8 cellular contexts compared by ENCODE assay signal in genomic region chr2:71000780-71001591, GRCh38. TPM values are rescaled to one million over a fixed set of nuclear protein-coding genes. Genes with fewer than 3 reads are reported as not detected.
DNase-seq lines count a peak whose midpoint lies in the region; ATAC-seq and TF ChIP-seq lines count a peak whose summit lies in the region.

No MANE protein-coding gene starts in this region.

- H3K4me3 ChIP-seq in GM08714 (ENCODE audit: low read length): peak overlapping the region; percentile 35; the same call in 1 of the 2 replicates
- no peak overlapping the region for H3K4me3 ChIP-seq in GM23338
- peak overlapping the region in 10 of 12 donors; percentile 11 to 50 (median 27) for H3K4me3 ChIP-seq in heart left ventricle
- H3K4me3 ChIP-seq in prostate gland: no peak overlapping the region
- H3K4me3 ChIP-seq in uterus: no peak overlapping the region

- H3K27ac ChIP-seq in GM23338 (ENCODE audit: low read depth) (no peak overlapping the region), heart left ventricle (no peak overlapping the region), prostate gland (no peak overlapping the region), uterus (no peak overlapping the region)

- in situ Hi-C loops in SK-MEL-5 (cut with HindIII; ENCODE audit: low pct_unique_long_range_greater_than_20kb, low sequenced_read_pairs): no loop called here

- peak overlapping the region; percentile 73; the same call in 1 of the 2 replicates for H3K4me2 ChIP-seq in GM23338

- TF ChIP-seq CTCF in GM23338 (conservative IDR thresholded peaks at IDR 0.05; ENCODE audit: low read depth in 2 of 2): peak; percentile 92
- TF ChIP-seq CTCF in heart left ventricle (IDR thresholded peaks at IDR 0.05): peak; percentile 86 to 98 (median 92)
- TF ChIP-seq CTCF in prostate gland (IDR thresholded peaks at IDR 0.05): peak; percentile 69 to 77 (median 74)
- TF ChIP-seq CTCF in uterus (IDR thresholded peaks at IDR 0.05): peak; percentile 70 to 89 (median 78)

- H3K4me3 Mint-ChIP-seq in GM23338: peak overlapping the region; percentile 67

- no peaks in the 10 kb centered on the region for H3K36me3 Mint-ChIP-seq in GM23338 (ENCODE audit: low read depth)

- H3K9me3 Mint-ChIP-seq in GM23338: no peaks in the 10 kb centered on the region

- TF ChIP-seq POLR2A in heart left ventricle (IDR thresholded peaks at IDR 0.05) (no peak), prostate gland (IDR thresholded peaks at IDR 0.05) (no peak), uterus (IDR thresholded peaks at IDR 0.05) (no peak)

- no peak overlapping the region for H3K27ac Mint-ChIP-seq in GM23338

- no peaks in the 10 kb centered on the region for H3K79me2 ChIP-seq in GM23338 (replicated peaks; ENCODE audit: insufficient read depth)

- H3K27me3 ChIP-seq in GM23338 (ENCODE audit: insufficient read depth): peaks cover 9% of the 10 kb centered on the region; the same call in 1 of the 2 replicates
- no peaks in the 10 kb centered on the region for H3K27me3 ChIP-seq in heart left ventricle
- H3K27me3 ChIP-seq in prostate gland (replicated peaks; ENCODE audit: insufficient read depth): no peaks in the 10 kb centered on the region
- no peaks in the 10 kb centered on the region for H3K27me3 ChIP-seq in uterus

- peaks cover 16% of the 10 kb centered on the region for H3K4me1 Mint-ChIP-seq in GM23338

- H2AFZ ChIP-seq in GM23338: peak overlapping the region; percentile 100

- ATAC-seq in GM23338: peak; percentile 80
- peak; percentile 43 to 85 (median 83) for ATAC-seq in heart left ventricle

- H3F3A ChIP-seq in GM23338 (replicated peaks; ENCODE audit: low read depth): no peaks in the 10 kb centered on the region

- H3K27me3 Mint-ChIP-seq in GM23338 (ENCODE audit: insufficient read depth, low read depth, poor library complexity): peaks cover 31% of the 10 kb centered on the region

- H3K9me2 ChIP-seq in GM23338 (ENCODE audit: insufficient read depth): peaks cover 7% of the 10 kb centered on the region; the same call in 1 of the 2 replicates

- H3K4me1 ChIP-seq in GM23338 (ENCODE audit: insufficient read depth): peaks cover 8% of the 10 kb centered on the region; the same call in 1 of the 2 replicates
- H3K4me1 ChIP-seq in heart left ventricle: peaks cover 0 to 9% (median 3%) of the 10 kb centered on the region in 12 donors
- H3K4me1 ChIP-seq in prostate gland (replicated peaks): no peaks in the 10 kb centered on the region
- H3K4me1 ChIP-seq in uterus: no peaks in the 10 kb centered on the region

- WGBS in heart left ventricle, 4 donors: 18 to 26% (median 25%) methylated on average over 17 to 21 of the region's 21 CpGs
- 27% methylated on average over 21 of the region's 21 CpGs for WGBS in prostate gland

- DNase-seq in GM23338 (ENCODE audit: low spot score) (peak; percentile 76), LHCN-M2 (ENCODE audit: low read depth) (peak; percentile 37), SK-MEL-5 (ENCODE audit: low read depth, low spot score) (peak; percentile 78), heart left ventricle (peak; percentile 64 to 85 (median 76)), prostate gland (ENCODE audit: low spot score) (peak; percentile 36), uterus (peak; percentile 58 to 69)
- peak; percentile 82 for DNase-seq in activated naive CD4-positive, alpha-beta T cell treated with Interleukin-2 at 50 U/mL for 16 hours

- H3K9me3 ChIP-seq in heart left ventricle: no peaks in the 10 kb centered on the region
- H3K9me3 ChIP-seq in prostate gland: no peaks in the 10 kb centered on the region
- no peaks in the 10 kb centered on the region for H3K9me3 ChIP-seq in uterus

- H3K36me3 ChIP-seq in GM23338 (ENCODE audit: insufficient read depth) (no peaks in the 10 kb centered on the region), heart left ventricle (no peaks in the 10 kb centered on the region), prostate gland (no peaks in the 10 kb centered on the region), uterus (no peaks in the 10 kb centered on the region)

- intact Hi-C loops in heart left ventricle (cut with DNase I): loop anchor here in 1 of 10 donors (2.0 kb wide), 1 partner anchor 36 kb away; no protein-coding TSS in a partner anchor
- intact Hi-C loops in prostate gland (cut with DNase I): no loop called here
- intact Hi-C loops in uterus (cut with DNase I; ENCODE audit: low total_unique reads): no loop called here

- no peaks in the 10 kb centered on the region for H4K20me1 ChIP-seq in GM23338 (replicated peaks; ENCODE audit: insufficient read depth)

TF ChIP-seq in GM23338, 12 proteins besides CTCF, POLR2A, EP300 and RAD21:
- TF ChIP-seq CREB1 (CRISPR knock-in tag; IDR thresholded peaks at IDR 0.05; ENCODE audit: low read depth) (no peak), EZH2phosphoT487 (IDR thresholded peaks at IDR 0.05; ENCODE audit: unreplicated experiment) (no peak), EZH2 (IDR thresholded peaks at IDR 0.05; ENCODE audit: low read depth, unreplicated experiment) (no peak), POLR2AphosphoS5 (IDR thresholded peaks at IDR 0.05; ENCODE audit: low read depth) (peak; percentile 48; the same call in 1 of the 2 replicates), STAT1 (IDR thresholded peaks at IDR 0.05; ENCODE audit: unreplicated experiment) (no peak)
- TF ChIP-seq, protein P1, sequence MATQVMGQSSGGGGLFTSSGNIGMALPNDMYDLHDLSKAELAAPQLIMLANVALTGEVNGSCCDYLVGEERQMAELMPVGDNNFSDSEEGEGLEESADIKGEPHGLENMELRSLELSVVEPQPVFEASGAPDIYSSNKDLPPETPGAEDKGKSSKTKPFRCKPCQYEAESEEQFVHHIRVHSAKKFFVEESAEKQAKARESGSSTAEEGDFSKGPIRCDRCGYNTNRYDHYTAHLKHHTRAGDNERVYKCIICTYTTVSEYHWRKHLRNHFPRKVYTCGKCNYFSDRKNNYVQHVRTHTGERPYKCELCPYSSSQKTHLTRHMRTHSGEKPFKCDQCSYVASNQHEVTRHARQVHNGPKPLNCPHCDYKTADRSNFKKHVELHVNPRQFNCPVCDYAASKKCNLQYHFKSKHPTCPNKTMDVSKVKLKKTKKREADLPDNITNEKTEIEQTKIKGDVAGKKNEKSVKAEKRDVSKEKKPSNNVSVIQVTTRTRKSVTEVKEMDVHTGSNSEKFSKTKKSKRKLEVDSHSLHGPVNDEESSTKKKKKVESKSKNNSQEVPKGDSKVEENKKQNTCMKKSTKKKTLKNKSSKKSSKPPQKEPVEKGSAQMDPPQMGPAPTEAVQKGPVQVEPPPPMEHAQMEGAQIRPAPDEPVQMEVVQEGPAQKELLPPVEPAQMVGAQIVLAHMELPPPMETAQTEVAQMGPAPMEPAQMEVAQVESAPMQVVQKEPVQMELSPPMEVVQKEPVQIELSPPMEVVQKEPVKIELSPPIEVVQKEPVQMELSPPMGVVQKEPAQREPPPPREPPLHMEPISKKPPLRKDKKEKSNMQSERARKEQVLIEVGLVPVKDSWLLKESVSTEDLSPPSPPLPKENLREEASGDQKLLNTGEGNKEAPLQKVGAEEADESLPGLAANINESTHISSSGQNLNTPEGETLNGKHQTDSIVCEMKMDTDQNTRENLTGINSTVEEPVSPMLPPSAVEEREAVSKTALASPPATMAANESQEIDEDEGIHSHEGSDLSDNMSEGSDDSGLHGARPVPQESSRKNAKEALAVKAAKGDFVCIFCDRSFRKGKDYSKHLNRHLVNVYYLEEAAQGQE (IDR thresholded peaks at IDR 0.05; ENCODE audit: unreplicated experiment): no peak
- TF ChIP-seq, protein P2, sequence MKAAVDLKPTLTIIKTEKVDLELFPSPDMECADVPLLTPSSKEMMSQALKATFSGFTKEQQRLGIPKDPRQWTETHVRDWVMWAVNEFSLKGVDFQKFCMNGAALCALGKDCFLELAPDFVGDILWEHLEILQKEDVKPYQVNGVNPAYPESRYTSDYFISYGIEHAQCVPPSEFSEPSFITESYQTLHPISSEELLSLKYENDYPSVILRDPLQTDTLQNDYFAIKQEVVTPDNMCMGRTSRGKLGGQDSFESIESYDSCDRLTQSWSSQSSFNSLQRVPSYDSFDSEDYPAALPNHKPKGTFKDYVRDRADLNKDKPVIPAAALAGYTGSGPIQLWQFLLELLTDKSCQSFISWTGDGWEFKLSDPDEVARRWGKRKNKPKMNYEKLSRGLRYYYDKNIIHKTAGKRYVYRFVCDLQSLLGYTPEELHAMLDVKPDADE (IDR thresholded peaks at IDR 0.05): 0 out of 2 replicates have a peak, but pooled peaks have one; percentile 34
TF ChIP-seq in GM23338: peak in this region for 2.

RNA-seq across cellular contexts. Expression of gene TEX261, which starts 6.3 kb away (rescaled TPM):
- 17.5 and 22.8 TPM in 2 replicates for total RNA-seq in GM23338 (2014; rRNA removed; shearing (Covaris generic))
- polyA plus RNA-seq in GM23338 (2016; fragmentation: Nextera tagmentation; extraction: Ambion mirVana): 5.7 and 6.0 TPM in 2 replicates
- 61.9 and 76.6 TPM in 2 replicates for total RNA-seq in LHCN-M2 (2014; rRNA removed)
- polyA plus RNA-seq in LHCN-M2 (2012): 57.5 TPM
- 55.3 and 59.5 TPM in 2 replicates for total RNA-seq in SK-MEL-5 (2014; rRNA removed; shearing (Covaris generic))
- 114 and 117 TPM in 2 replicates for polyA plus RNA-seq in SK-MEL-5 (2015; cell fraction: cytosol; rRNA removed)
- polyA plus RNA-seq in SK-MEL-5 (2015; cell fraction: nucleus; rRNA removed): 64.8 and 135 TPM in 2 replicates
- 10 to 100 TPM; 32.1 to 54.4 (median 50.4) TPM for total RNA-seq in heart left ventricle
- polyA plus RNA-seq in heart left ventricle: 10 to 100 TPM; 29.2 to 69.3 TPM
- total RNA-seq in prostate gland: 10 to 100 TPM; 41.4 to 45.2 TPM
- 10 to 100 TPM; 10.2 to 81.8 (median 53.7) TPM for total RNA-seq in uterus

RNA-seq across cellular contexts. Expression of gene ANKRD53, which starts 22.6 kb away (rescaled TPM):
- total RNA-seq in GM23338 (2014; rRNA removed; shearing (Covaris generic)): 0.73 and 1.3 TPM in 2 replicates
- polyA plus RNA-seq in GM23338 (2016; fragmentation: Nextera tagmentation; extraction: Ambion mirVana): 0.32 and 0.59 TPM in 2 replicates
- total RNA-seq in LHCN-M2 (2014; rRNA removed): 0.11 and 0.83 TPM in 2 replicates
- polyA plus RNA-seq in LHCN-M2 (2012): 0.67 TPM
- total RNA-seq in SK-MEL-5 (2014; rRNA removed; shearing (Covaris generic)): not detected in 2 replicates
- polyA plus RNA-seq in SK-MEL-5 (2015; cell fraction: cytosol; rRNA removed): not detected in 2 replicates
- not detected in 2 replicates for polyA plus RNA-seq in SK-MEL-5 (2015; cell fraction: nucleus; rRNA removed)
- total RNA-seq in heart left ventricle: 1 to 10 TPM in 2 of 9 donors, under 1 TPM in 5, not detected in 2; 0.28 to 1.8 (median 0.40) TPM
- polyA plus RNA-seq in heart left ventricle: under 1 TPM; 0.44 to 0.65 TPM
- under 1 TPM; 0.36 to 0.74 TPM for total RNA-seq in prostate gland
- 1 to 10 TPM in 2 of 4 donors, not detected in 2; 1.8 to 3.7 TPM for total RNA-seq in uterus

Comparison
In these comparisons a context has a peak if more than half of its experiments do, and no peak if none do; other contexts are left out.
1. H3K4me3 ChIP-seq: peak in GM08714 (single experiment) and heart left ventricle (10 of 12); none in GM23338 (single experiment), prostate gland (0 of 2) and uterus (0 of 2).
2. Peak in every context shown above with its lines, with median percentiles within 50 percentile points of each other: DNase-seq and CTCF ChIP-seq.